Comparison of ENCODE assay signal across 1 cellular context in genomic region chr1:205064301-205064700, GRCh38.
TF ChIP-seq lines count a peak whose summit lies in the region.

No MANE protein-coding gene starts in this region.

TF ChIP-seq in H1, 55 proteins besides CTCF, POLR2A, EP300 and RAD21:
- TF ChIP-seq CEBPB (IDR thresholded peaks at IDR 0.05; ENCODE audit: low read depth, low read length) (no peak), CTBP2 (IDR thresholded peaks at IDR 0.05; ENCODE audit: borderline replicate concordance, insufficient read depth, insufficient read length, low read length) (no peak), TCF12 (IDR thresholded peaks at IDR 0.05; ENCODE audit: low read depth, low read length) (no peak), GTF2F1 (IDR thresholded peaks at IDR 0.05; ENCODE audit: borderline replicate concordance, low read depth, low read length) (no peak), SUZ12 (IDR thresholded peaks at IDR 0.05; ENCODE audit: low read length) (no peak), SP2 (IDR thresholded peaks at IDR 0.05; ENCODE audit: low read length) (no peak), USF2 (IDR thresholded peaks at IDR 0.05; ENCODE audit: low read length) (no peak), RNF2 (IDR thresholded peaks at IDR 0.05; ENCODE audit: borderline replicate concordance, low read depth, low read length, missing control alignments, poor library complexity, severe bottlenecking) (no peak)
